Comparison of ENCODE assay signal across 25 cellular contexts in genomic region chr10:10845826-10846225, GRCh38.
"Had no signal": no experiment of that assay in that cellular context is flagged by ENCODE, and none has a peak within 500 bp of the region (broad histone marks: within the 10 kb centered on the region; RNA-seq: fewer than 3 reads in every experiment).

No MANE protein-coding gene starts in this region.

- H3K27ac ChIP-seq: ascending aorta, body of pancreas, cardiac muscle cell, KMS-11 had no signal

- ATAC-seq: activated CD8-positive, alpha-beta memory T cell treated with anti-CD3 and anti-CD28 coated beads, Interleukin-2, amount 10 ng/mL, durations not matched to agents 7 days and 5 days; body of pancreas; WTC11 had no signal

- H3K4me3 Mint-ChIP-seq: activated CD8-positive, alpha-beta memory T cell treated with anti-CD3 and anti-CD28 coated beads, Interleukin-2, amount 10 ng/mL, durations not matched to agents 7 days and 5 days; activated naive CD4-positive, alpha-beta T cell treated with anti-CD3 and anti-CD28 coated beads, Interleukin-2, amount 50 U/mL, for 24 hours; activated T-cell treated with anti-CD3 and anti-CD28 coated beads, Interleukin-2, amount 50 U/mL, for 24 hours; activated T-helper 1 cell treated with anti-CD3 and anti-CD28 coated beads, Interleukin-12 subunit alpha, Interleukin-12 subunit beta, Interleukin-2, Interleukin-4 antibody, amounts not matched to agents 30 ng/mL and 10 ng/mL and 1 ng/mL, durations not matched to agents 14 hours and 24 hours and 36 hours; T-helper 1 cell treated with Interleukin-12 subunit alpha and Interleukin-12 subunit beta and Interleukin-4 antibody, amounts not matched to agents 30 μg/mL and 1 μg/mL, for 36 hours; WTC11 had no signal

- DNase-seq: activated CD4-positive, alpha-beta T cell treated with anti-CD3 and anti-CD28 coated beads for 48 hours; activated CD4-positive, alpha-beta T cell treated with anti-CD3 and anti-CD28 coated beads, Interleukin-2, amount 50 U/mL, for 4 hours; activated CD4-positive, CD25-positive, alpha-beta regulatory T cell treated with anti-CD3 and anti-CD28 coated beads, Interleukin-2, amount 50 U/mL, for 72 hours; activated CD8-positive, alpha-beta memory T cell treated with anti-CD3 and anti-CD28 coated beads, Interleukin-2, amount 10 ng/mL, durations not matched to agents 7 days and 5 days; activated effector memory CD4-positive, alpha-beta T cell treated with Interleukin-2 at 50 U/mL for 16 hours; activated naive CD4-positive, alpha-beta T cell; activated T-cell treated with anti-CD3 and anti-CD28 coated beads, Interleukin-2, amount 50 U/mL, for 24 hours; amniotic stem cell; body of pancreas; MG63; MV-4-11; NCI-H1092 treated with DMSO at 0.1 percent for 48 hours; NCI-H1417 treated with DMSO at 0.1 percent for 48 hours; NCI-H1694; NCI-H2029; NCI-H2107; NCI-H524; SHP77 treated with DMSO at 0.1 percent for 48 hours had no signal

- H3K4me3 ChIP-seq: ascending aorta, body of pancreas, cardiac muscle cell, MG63 had no signal

- H3K27me3 ChIP-seq: ascending aorta, body of pancreas, cardiac muscle cell, MG63 had no signal

- H3K9me3 ChIP-seq: ascending aorta, body of pancreas had no signal

- H3K36me3 Mint-ChIP-seq: activated CD8-positive, alpha-beta memory T cell treated with anti-CD3 and anti-CD28 coated beads, Interleukin-2, amount 10 ng/mL, durations not matched to agents 7 days and 5 days; activated naive CD4-positive, alpha-beta T cell treated with anti-CD3 and anti-CD28 coated beads, Interleukin-2, amount 50 U/mL, for 24 hours had no signal

- H3K4me2 ChIP-seq: KMS-11 had no signal

- H3K36me3 ChIP-seq: ascending aorta, cardiac muscle cell, MG63 had no signal

- H3K27ac Mint-ChIP-seq: activated CD8-positive, alpha-beta memory T cell treated with anti-CD3 and anti-CD28 coated beads, Interleukin-2, amount 10 ng/mL, durations not matched to agents 7 days and 5 days; activated naive CD4-positive, alpha-beta T cell treated with anti-CD3 and anti-CD28 coated beads, Interleukin-2, amount 50 U/mL, for 24 hours; activated T-cell treated with anti-CD3 and anti-CD28 coated beads, Interleukin-2, amount 50 U/mL, for 24 hours; activated T-helper 1 cell treated with anti-CD3 and anti-CD28 coated beads, Interleukin-12 subunit alpha, Interleukin-12 subunit beta, Interleukin-2, Interleukin-4 antibody, amounts not matched to agents 30 ng/mL and 10 ng/mL and 1 ng/mL, durations not matched to agents 14 hours and 24 hours and 36 hours; T-helper 1 cell treated with Interleukin-12 subunit alpha and Interleukin-12 subunit beta and Interleukin-4 antibody, amounts not matched to agents 30 μg/mL and 1 μg/mL, for 36 hours; WTC11 had no signal

- H3K4me1 ChIP-seq: ascending aorta, body of pancreas had no signal

- H3K4me1 Mint-ChIP-seq: activated CD8-positive, alpha-beta memory T cell treated with anti-CD3 and anti-CD28 coated beads, Interleukin-2, amount 10 ng/mL, durations not matched to agents 7 days and 5 days; activated naive CD4-positive, alpha-beta T cell treated with anti-CD3 and anti-CD28 coated beads, Interleukin-2, amount 50 U/mL, for 24 hours had no signal

- H3K9me3 Mint-ChIP-seq: activated naive CD4-positive, alpha-beta T cell treated with anti-CD3 and anti-CD28 coated beads, Interleukin-2, amount 50 U/mL, for 24 hours; activated T-helper 1 cell treated with anti-CD3 and anti-CD28 coated beads, Interleukin-12 subunit alpha, Interleukin-12 subunit beta, Interleukin-2, Interleukin-4 antibody, amounts not matched to agents 30 ng/mL and 10 ng/mL and 1 ng/mL, durations not matched to agents 14 hours and 24 hours and 36 hours; T-helper 1 cell treated with Interleukin-12 subunit alpha and Interleukin-12 subunit beta and Interleukin-4 antibody, amounts not matched to agents 30 μg/mL and 1 μg/mL, for 36 hours had no signal

- H3K9ac ChIP-seq: KMS-11 had no signal
